ENCODE assay signal across 9 cellular contexts in genomic region chr9:110021891-110022290, GRCh38.
DNase-seq lines count a peak whose midpoint lies in the region; ATAC-seq and TF ChIP-seq lines count a peak whose summit lies in the region.
"Had no signal": no experiment of that assay in that cellular context is flagged by ENCODE, and none has a peak within 500 bp of the region (broad histone marks: within the 10 kb centered on the region; RNA-seq: fewer than 3 reads in every experiment).

No MANE protein-coding gene starts in this region.

- TF ChIP-seq CTCF in CD4-positive, alpha-beta T cell (IDR thresholded peaks at IDR 0.05) = no peak
- no peak for TF ChIP-seq CTCF in prostate gland (IDR thresholded peaks at IDR 0.05)
- no peak for TF ChIP-seq CTCF in mesothelial cell of epicardium (IDR thresholded peaks at IDR 0.05; ENCODE audit: unreplicated experiment)

- DNase-seq in CD4-positive, alpha-beta T cell = no peak
- DNase-seq in NCI-H82 treated with DMSO at 0.1 percent for 48 hours (lab: John Stamatoyannopoulos, UW; ENCODE audit: unreplicated experiment) = no peak
- DNase-seq in prostate gland (ENCODE audit: low spot score) = no peak
- no peak for DNase-seq in NCI-H1694 (lab: John Stamatoyannopoulos, UW)
- DNase-seq in mesothelial cell of epicardium (ENCODE audit: low spot score in 2 of 2, unreplicated experiment in 2 of 2) = no peak
- DNase-seq: activated CD4-positive, alpha-beta T cell treated with anti-CD3 and anti-CD28 coated beads, Interleukin-2, amount 50 U/mL, for 1 hour had no signal

- H3K4me1 ChIP-seq in prostate gland (replicated peaks) = no peaks in the 10 kb centered on the region

- POLR2A ChIA-PET in CD4-positive, alpha-beta T cell (lab: Charles Lee) = no interaction called here

- no peak overlapping the region for H3K4me3 ChIP-seq in prostate gland

- TF ChIP-seq POLR2A in prostate gland (IDR thresholded peaks at IDR 0.05) = no peak

- no peaks in the 10 kb centered on the region for H3K27me3 ChIP-seq in CD4-positive, alpha-beta T cell (ENCODE audit: control insufficient read depth, insufficient read depth, low read length)
- H3K27me3 ChIP-seq in prostate gland (replicated peaks; ENCODE audit: insufficient read depth) = no peaks in the 10 kb centered on the region

- intact Hi-C loops in CD4-positive, alpha-beta T cell (cut with DNase I, micrococcal nuclease) = loop anchor here in 1 of 2 experiments (2.0 kb wide), 1 partner anchor 19 kb away; no protein-coding TSS in a partner anchor
- intact Hi-C loops in prostate gland (cut with DNase I) = no loop called here

- H3K4me1 Mint-ChIP-seq in CD4-positive, alpha-beta T cell (ENCODE audit: low read depth) = peaks cover 7% of the 10 kb centered on the region
- H3K4me1 Mint-ChIP-seq in activated T-helper 17 cell treated with anti-CD3 and anti-CD28 coated beads, Interleukin-2, amount 50 U/mL, for 72 hours = no peaks in the 10 kb centered on the region
- H3K4me1 Mint-ChIP-seq in mesothelial cell of epicardium = no peaks in the 10 kb centered on the region

- H3K27ac Mint-ChIP-seq in CD4-positive, alpha-beta T cell = peak overlapping the region; percentile 65
- H3K27ac Mint-ChIP-seq in activated T-helper 17 cell treated with anti-CD3 and anti-CD28 coated beads, Interleukin-2, amount 50 U/mL, for 72 hours = no peak overlapping the region
- no peak overlapping the region for H3K27ac Mint-ChIP-seq in mesothelial cell of epicardium

- H3K36me3 Mint-ChIP-seq in CD4-positive, alpha-beta T cell (ENCODE audit: low read depth) = no peaks in the 10 kb centered on the region
- H3K36me3 Mint-ChIP-seq in activated T-helper 17 cell treated with anti-CD3 and anti-CD28 coated beads, Interleukin-2, amount 50 U/mL, for 72 hours (ENCODE audit: low read depth) = no peaks in the 10 kb centered on the region
- peaks cover 1% of the 10 kb centered on the region for H3K36me3 Mint-ChIP-seq in mesothelial cell of epicardium

- H3K4me3 Mint-ChIP-seq in CD4-positive, alpha-beta T cell = no peak overlapping the region
- peak overlapping the region; percentile 0 for H3K4me3 Mint-ChIP-seq in activated T-helper 17 cell treated with anti-CD3 and anti-CD28 coated beads, Interleukin-2, amount 50 U/mL, for 72 hours
- no peak overlapping the region for H3K4me3 Mint-ChIP-seq in mesothelial cell of epicardium

- H3K27me3 Mint-ChIP-seq in CD4-positive, alpha-beta T cell = no peaks in the 10 kb centered on the region
- no peaks in the 10 kb centered on the region for H3K27me3 Mint-ChIP-seq in activated T-helper 17 cell treated with anti-CD3 and anti-CD28 coated beads, Interleukin-2, amount 50 U/mL, for 72 hours
- H3K27me3 Mint-ChIP-seq in mesothelial cell of epicardium (ENCODE audit: low read depth) = no peaks in the 10 kb centered on the region

- CTCF ChIA-PET in CD4-positive, alpha-beta T cell (lab: Charles Lee) = no interaction called here

- no peaks in the 10 kb centered on the region for H3K9me3 ChIP-seq in CD4-positive, alpha-beta T cell (ENCODE audit: control insufficient read depth, low read length)
- no peaks in the 10 kb centered on the region for H3K9me3 ChIP-seq in prostate gland

- 65% methylated on average over 2 of the region's 2 CpGs for WGBS in prostate gland

- H3K36me3 ChIP-seq in prostate gland = no peaks in the 10 kb centered on the region

- H3K27ac ChIP-seq in CD4-positive, alpha-beta T cell (ENCODE audit: low read depth, low read length) = no peak overlapping the region
- no peak overlapping the region for H3K27ac ChIP-seq in prostate gland

- no peak for ATAC-seq in CD4-positive, alpha-beta T cell (ENCODE audit: poor library complexity)
- peak; percentile 97 for ATAC-seq in GM19351 (IDR thresholded peaks at IDR 0.05; ENCODE audit: unreplicated experiment)
- peak; percentile 93 for ATAC-seq in HG03280 (IDR thresholded peaks at IDR 0.05; ENCODE audit: unreplicated experiment)
- peak; percentile 83 for ATAC-seq in activated T-helper 17 cell treated with anti-CD3 and anti-CD28 coated beads, Interleukin-2, amount 50 U/mL, for 72 hours (replicated peaks)

- no peaks in the 10 kb centered on the region for H3K9me3 Mint-ChIP-seq in CD4-positive, alpha-beta T cell
- no peaks in the 10 kb centered on the region for H3K9me3 Mint-ChIP-seq in activated T-helper 17 cell treated with anti-CD3 and anti-CD28 coated beads, Interleukin-2, amount 50 U/mL, for 72 hours
- no peaks in the 10 kb centered on the region for H3K9me3 Mint-ChIP-seq in mesothelial cell of epicardium
